9 cellular contexts compared by ENCODE assay signal in the genomic region with DNA sequence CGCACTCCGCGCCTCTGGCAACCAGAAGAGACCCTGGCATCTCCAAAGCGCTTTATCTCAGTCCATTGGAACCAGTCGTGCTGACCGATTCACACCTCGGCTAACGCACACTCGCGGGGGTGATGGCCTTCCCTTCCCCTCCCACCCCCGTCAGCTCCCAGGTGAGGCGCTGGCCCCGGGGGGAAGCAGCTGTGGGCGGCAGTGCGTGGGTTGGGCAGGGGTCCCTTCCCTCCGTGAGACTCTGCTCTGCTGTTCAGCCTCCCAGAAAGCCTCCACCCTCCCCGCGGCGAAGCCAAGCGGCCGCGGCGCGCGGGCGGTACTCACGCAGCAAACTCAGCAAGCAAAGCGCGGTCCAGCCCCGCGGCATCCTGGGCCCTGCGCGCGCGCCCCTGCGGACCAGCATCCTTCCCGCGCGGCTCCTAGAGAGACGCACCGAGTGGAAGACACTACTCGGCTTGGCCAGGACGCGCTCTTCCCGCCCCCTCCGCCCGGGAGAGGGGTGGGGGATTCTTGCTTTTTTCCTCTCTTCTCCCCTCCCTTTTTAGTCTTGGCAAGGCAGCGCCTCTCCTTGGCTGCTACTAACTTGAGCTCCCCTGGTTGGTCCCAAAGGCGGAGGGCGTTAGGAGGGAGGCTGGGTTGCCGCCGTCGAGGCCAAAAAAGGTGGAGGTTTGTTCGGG. TPM values are rescaled to one million over a fixed set of nuclear protein-coding genes. Genes with fewer than 3 reads are reported as not detected.
DNase-seq lines count a peak whose midpoint lies in the region; FAIRE-seq lines count a peak whose summit lies in the region.
"Had no signal": no experiment of that assay in that cellular context is flagged by ENCODE, and none has a peak within 500 bp of the region (broad histone marks: within the 10 kb centered on the region; RNA-seq: fewer than 3 reads in every experiment).

A gene with protein sequence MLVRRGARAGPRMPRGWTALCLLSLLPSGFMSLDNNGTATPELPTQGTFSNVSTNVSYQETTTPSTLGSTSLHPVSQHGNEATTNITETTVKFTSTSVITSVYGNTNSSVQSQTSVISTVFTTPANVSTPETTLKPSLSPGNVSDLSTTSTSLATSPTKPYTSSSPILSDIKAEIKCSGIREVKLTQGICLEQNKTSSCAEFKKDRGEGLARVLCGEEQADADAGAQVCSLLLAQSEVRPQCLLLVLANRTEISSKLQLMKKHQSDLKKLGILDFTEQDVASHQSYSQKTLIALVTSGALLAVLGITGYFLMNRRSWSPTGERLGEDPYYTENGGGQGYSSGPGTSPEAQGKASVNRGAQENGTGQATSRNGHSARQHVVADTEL (minus strand): TSS at position 448 of the 677 bp plus-strand sequence. CDS start 45 bp downstream, at position 403.

- H3K27me3 ChIP-seq in small intestine (ENCODE audit: control insufficient read depth in 2 of 2, insufficient read depth in 2 of 2, low read length in 2 of 2) = peaks cover 0 to 12% of the 10 kb centered on the region in 2 donors

- H3K27me3 Mint-ChIP-seq in activated CD4-positive, alpha-beta T cell treated with anti-CD3 and anti-CD28 coated beads, Interleukin-2, amount 10 ng/mL, durations not matched to agents 24 days and 14 days = peaks cover 67% of the 10 kb centered on the region

- intact Hi-C loops in activated CD4-positive, alpha-beta T cell treated with anti-CD3 and anti-CD28 coated beads, Interleukin-2, amount 10 ng/mL, durations not matched to agents 24 days and 14 days (cut with micrococcal nuclease) = no loop called here

- DNase-seq in activated CD4-positive, alpha-beta T cell treated with anti-CD3 and anti-CD28 coated beads, Interleukin-2, amount 10 ng/mL, durations not matched to agents 24 days and 14 days = peak; percentile 71
- DNase-seq in activated CD4-positive, alpha-beta T cell treated with anti-CD3 and anti-CD28 coated beads for 1 hour = no peak
- DNase-seq in small intestine (no peak), GM19240 (ENCODE audit: insufficient read length, low spot score) (no peak), NCI-H2196 treated with DMSO at 0.1 percent for 48 hours (lab: John Stamatoyannopoulos, UW; ENCODE audit: unreplicated experiment) (no peak)

- peak within 1 kb of the TSS; percentile 18 for H3K4me3 ChIP-seq in iPS-11a (ENCODE audit: low read depth, low read length)
- H3K4me3 ChIP-seq in skin epidermis = peak within 1 kb of the TSS; percentile 11 to 38 (median 34)
- H3K4me3 ChIP-seq in small intestine (ENCODE audit: low read depth in 1 of 2, low read length in 2 of 2) = no peak within 1 kb of the TSS

- H3K4me3 Mint-ChIP-seq in activated CD4-positive, alpha-beta T cell treated with anti-CD3 and anti-CD28 coated beads, Interleukin-2, amount 10 ng/mL, durations not matched to agents 24 days and 14 days = peak within 1 kb of the TSS; percentile 67

- H3K36me3 Mint-ChIP-seq in activated CD4-positive, alpha-beta T cell treated with anti-CD3 and anti-CD28 coated beads, Interleukin-2, amount 10 ng/mL, durations not matched to agents 24 days and 14 days (ENCODE audit: low read depth) = no peaks in the 10 kb centered on the region

- H3K9me3 Mint-ChIP-seq in activated CD4-positive, alpha-beta T cell treated with anti-CD3 and anti-CD28 coated beads, Interleukin-2, amount 10 ng/mL, durations not matched to agents 24 days and 14 days = no peaks in the 10 kb centered on the region

- peaks cover 0 to 2% of the 10 kb centered on the region in 2 donors for H3K4me1 ChIP-seq in small intestine (ENCODE audit: control insufficient read depth in 2 of 2, insufficient read depth in 1 of 2, low read depth in 1 of 2, low read length in 1 of 2)

- no peaks in the 10 kb centered on the region for H3K36me3 ChIP-seq in small intestine (ENCODE audit: control insufficient read depth in 2 of 2, insufficient read depth in 2 of 2, low read length in 2 of 2)

- peaks cover 12% of the 10 kb centered on the region for H3K4me1 Mint-ChIP-seq in activated CD4-positive, alpha-beta T cell treated with anti-CD3 and anti-CD28 coated beads, Interleukin-2, amount 10 ng/mL, durations not matched to agents 24 days and 14 days

- no peak within 1 kb of the TSS for H3K27ac Mint-ChIP-seq in activated CD4-positive, alpha-beta T cell treated with anti-CD3 and anti-CD28 coated beads, Interleukin-2, amount 10 ng/mL, durations not matched to agents 24 days and 14 days

- no peak for FAIRE-seq in small intestine (lab: Jason Lieb, UNC)

- no peaks in the 10 kb centered on the region for H3K9me3 ChIP-seq in small intestine (ENCODE audit: control insufficient read depth, low read depth)

- H3K27ac ChIP-seq in adipose tissue (ENCODE audit: low read depth, low read length) = no peak within 1 kb of the TSS
- H3K27ac ChIP-seq in skin epidermis = peak within 1 kb of the TSS in 20 of 21 experiments; percentile 5 to 81 (median 53)
- peak within 1 kb of the TSS in 1 of 2 donors; percentile 56 for H3K27ac ChIP-seq in small intestine (ENCODE audit: low read depth in 1 of 2, low read length in 1 of 2)
- H3K27ac ChIP-seq: VCaP had no signal

- WGBS in adipose tissue, 3 donors = 1 to 5% (median 2%) methylated on average over 49 to 54 of the region's 54 CpGs
- 4 to 9% (median 8%) methylated on average over 50 to 54 of the region's 54 CpGs for WGBS in small intestine, 3 donors

RNA-seq across cellular contexts. Expression of the gene that starts here (rescaled TPM):
- not detected in 2 replicates for total RNA-seq in activated CD4-positive, alpha-beta T cell treated with anti-CD3 and anti-CD28 coated beads, Interleukin-2, amount 10 ng/mL, durations not matched to agents 24 days and 14 days
- polyA plus RNA-seq in adipose tissue = 10 to 100 TPM in 2 of 3 donors, 1 to 10 TPM in 1; 9.4 to 71.1 (median 70.4) TPM
- polyA plus RNA-seq in small intestine = 10 to 100 TPM in 1 of 3 donors, 1 to 10 TPM in 2; 1.1 to 23.7 (median 1.4) TPM

Comparison
In these comparisons a context has a peak if more than half of its experiments do, and no peak if none do; other contexts are left out.
1. Peak in DNase-seq in activated CD4-positive, alpha-beta T cell treated with anti-CD3 and anti-CD28 coated beads, Interleukin-2, amount 10 ng/mL, durations not matched to agents 24 days and 14 days; RNA of the gene not detected or under 1 TPM.
2. H3K4me3 ChIP-seq: peak in iPS-11a (single experiment) and skin epidermis (7 of 7); none in small intestine (0 of 2).